Comparison of ENCODE assay signal across 7 cellular contexts in the genomic region with DNA sequence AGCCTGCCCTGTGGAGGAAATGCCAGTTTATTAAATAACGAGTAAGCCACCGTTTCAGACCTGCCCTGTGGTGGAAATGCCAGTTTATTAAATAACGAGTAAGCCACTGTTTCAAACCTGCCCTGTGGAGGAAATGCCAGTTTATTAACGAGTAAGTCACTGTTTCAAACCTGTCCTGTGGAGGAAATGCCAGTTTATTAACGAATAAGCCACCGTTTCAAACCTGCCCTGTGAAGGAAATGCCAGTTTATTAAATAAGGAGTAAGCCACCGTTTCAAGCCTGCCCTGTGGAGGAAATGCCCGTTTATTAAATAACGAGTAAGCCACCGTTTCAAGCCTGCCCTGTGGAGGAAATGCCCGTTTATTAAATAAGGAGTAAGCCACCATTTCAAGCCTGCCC. TPM values are rescaled to one million over a fixed set of nuclear protein-coding genes. Genes with fewer than 3 reads are reported as not detected.
DNase-seq lines count a peak whose midpoint lies in the region; ATAC-seq and TF ChIP-seq lines count a peak whose summit lies in the region.
"Not testable (repeated sequence)": the region's sequence is repeated elsewhere in the genome, so short reads cannot be mapped to it uniquely, and the experiment has no call there.

No MANE protein-coding gene starts in this region.

- H3K27ac ChIP-seq in BLaER1 treated with 17β-estradiol and CSF1 and Interleukin-3, amounts not matched to agents 10 nM and 100 nM, result peak overlapping the region in 8 of 11 experiments; percentile 5 to 69 (median 56); a peak in 15 of 22 replicates
- peak overlapping the region; percentile 62 to 74 for H3K27ac ChIP-seq in SK-N-SH (ENCODE audit: low read depth in 2 of 2, low read length in 1 of 2)
- H3K27ac ChIP-seq in mammary epithelial cell (ENCODE audit: insufficient read depth, low read depth, low read length), result peak overlapping the region; percentile 35
- H3K27ac ChIP-seq in esophagus (ENCODE audit: low read depth in 2 of 2, low read length in 1 of 2), result peak overlapping the region; percentile 51 to 74
- H3K27ac ChIP-seq in skin epidermis, result peak overlapping the region in 17 of 21 experiments; percentile 23 to 77 (median 51)

- peaks cover 66 to 98% (median 88%) of the 10 kb centered on the region in 11 experiments for H3K36me3 ChIP-seq in BLaER1 treated with 17β-estradiol and CSF1 and Interleukin-3, amounts not matched to agents 10 nM and 100 nM
- peaks cover 29 to 51% of the 10 kb centered on the region in 2 experiments for H3K36me3 ChIP-seq in SK-N-SH (replicated peaks in 1 of 2; ENCODE audit: control insufficient read depth in 1 of 2, insufficient read depth in 2 of 2, low read length in 1 of 2)
- H3K36me3 ChIP-seq in mammary epithelial cell (ENCODE audit: insufficient read depth, low read length), result peaks cover 16% of the 10 kb centered on the region
- not testable (repeated sequence) for H3K36me3 ChIP-seq in esophagus (ENCODE audit: control insufficient read depth in 2 of 2, insufficient read depth in 2 of 2, low read length in 1 of 2)

- not testable (repeated sequence) for TF ChIP-seq EP300 in SK-N-SH (IDR thresholded peaks at IDR 0.05; ENCODE audit: borderline replicate concordance in 1 of 2, low read depth in 1 of 2, low read length in 1 of 2)

- in situ Hi-C loops in mammary epithelial cell (cut with MboI; ENCODE audit: low sequenced_read_pairs in 2 of 2), result not testable (repeated sequence)

- H3K27ac Mint-ChIP-seq in activated CD8-positive, alpha-beta T cell treated with anti-CD3 and anti-CD28 coated beads for 36 hours, result peak overlapping the region; percentile 38

- TF ChIP-seq RAD21 in SK-N-SH (IDR thresholded peaks at IDR 0.05; ENCODE audit: low read length), result not testable (repeated sequence)

- H3K27me3 Mint-ChIP-seq in activated CD8-positive, alpha-beta T cell treated with anti-CD3 and anti-CD28 coated beads for 36 hours, result not testable (repeated sequence)

- POLR2A ChIA-PET in SK-N-SH (lab: Yijun Ruan, JAX); activated CD8-positive, alpha-beta T cell treated with anti-CD3 and anti-CD28 coated beads for 36 hours (lab: Charles Lee): not testable (repeated sequence)

- not testable (repeated sequence) for H3K9me2 ChIP-seq in SK-N-SH

- intact Hi-C loops in activated CD8-positive, alpha-beta T cell treated with anti-CD3 and anti-CD28 coated beads for 36 hours (cut with micrococcal nuclease); mammary epithelial cell (cut with micrococcal nuclease): not testable (repeated sequence)

- dilution Hi-C loops in mammary epithelial cell (cut with HindIII; ENCODE audit: low sequenced_read_pairs), result not testable (repeated sequence)

- H3K27me3 ChIP-seq in BLaER1 treated with 17β-estradiol and CSF1 and Interleukin-3, amounts not matched to agents 10 nM and 100 nM; SK-N-SH (ENCODE audit: insufficient read depth); mammary epithelial cell (ENCODE audit: insufficient read depth, low read length); esophagus (ENCODE audit: control insufficient read depth in 1 of 2, insufficient read depth in 2 of 2, low read length in 2 of 2): not testable (repeated sequence)

- CTCF ChIA-PET in SK-N-SH (lab: Yijun Ruan, JAX); activated CD8-positive, alpha-beta T cell treated with anti-CD3 and anti-CD28 coated beads for 36 hours (lab: Charles Lee); mammary epithelial cell (lab: Charles Lee; ENCODE audit: low non-redundant PET): not testable (repeated sequence)

- WGBS in SK-N-SH (ENCODE audit: low lambda C conversion rate), result 54% methylated on average over 11 of the region's 11 CpGs
- 57% methylated on average over 11 of the region's 11 CpGs for WGBS in mammary epithelial cell (ENCODE audit: low coverage, missing lambda C conversion rate)
- WGBS in esophagus, 2 donors, result 44 to 45% methylated on average over 11 of the region's 11 CpGs

- TF ChIP-seq CTCF in SK-N-SH (IDR thresholded peaks at IDR 0.05); activated CD8-positive, alpha-beta T cell treated with anti-CD3 and anti-CD28 coated beads for 36 hours (IDR thresholded peaks at IDR 0.05); mammary epithelial cell (conservative IDR thresholded peaks at IDR 0.05 in 1 of 2, IDR thresholded peaks at IDR 0.05 in 1 of 2; ENCODE audit: extremely low read depth in 1 of 2, insufficient read depth in 1 of 2, low read depth in 1 of 2, low read length in 2 of 2): not testable (repeated sequence)

- DNase-seq in HT-29 (ENCODE audit: low spot score), result peak; percentile 76
- not testable (repeated sequence) for DNase-seq in SK-N-SH; activated CD8-positive, alpha-beta T cell treated with anti-CD3 and anti-CD28 coated beads for 36 hours; mammary epithelial cell

- peaks cover 54% of the 10 kb centered on the region for H3K36me3 Mint-ChIP-seq in activated CD8-positive, alpha-beta T cell treated with anti-CD3 and anti-CD28 coated beads for 36 hours (ENCODE audit: low read depth)

- not testable (repeated sequence) for H4K20me1 ChIP-seq in BLaER1 treated with 17β-estradiol and CSF1 and Interleukin-3, amounts not matched to agents 10 nM and 100 nM; SK-N-SH (ENCODE audit: insufficient read depth); mammary epithelial cell (ENCODE audit: insufficient read depth, low read length)

- ATAC-seq in activated CD8-positive, alpha-beta T cell treated with anti-CD3 and anti-CD28 coated beads for 36 hours, result not testable (repeated sequence)

- peak overlapping the region in 7 of 11 experiments; percentile 12 to 56 (median 19); a peak in 12 of 22 replicates for H3K9ac ChIP-seq in BLaER1 treated with 17β-estradiol and CSF1 and Interleukin-3, amounts not matched to agents 10 nM and 100 nM
- H3K9ac ChIP-seq in SK-N-SH (peak overlapping the region; percentile 6; the same call in 1 of the 2 replicates), mammary epithelial cell (ENCODE audit: insufficient read depth, low read length) (peak overlapping the region; percentile 17)

- not testable (repeated sequence) for H2AFZ ChIP-seq in SK-N-SH (ENCODE audit: low read depth); mammary epithelial cell (ENCODE audit: low read depth, low read length)

- H3K4me3 ChIP-seq in BLaER1 treated with 17β-estradiol and CSF1 and Interleukin-3, amounts not matched to agents 10 nM and 100 nM; SK-N-SH (ENCODE audit: low read depth in 2 of 2, low read length in 1 of 2); mammary epithelial cell (replicated peaks in 1 of 3; ENCODE audit: insufficient read depth in 1 of 3, low read depth in 2 of 3, low read length in 3 of 3); esophagus (ENCODE audit: low read depth in 1 of 2, low read length in 2 of 2); skin epidermis: not testable (repeated sequence)

- peaks cover 5 to 26% (median 18%) of the 10 kb centered on the region in 10 experiments; a peak in 19 of 20 replicates for H3K4me1 ChIP-seq in BLaER1 treated with 17β-estradiol and CSF1 and Interleukin-3, amounts not matched to agents 10 nM and 100 nM
- H3K4me1 ChIP-seq in SK-N-SH (ENCODE audit: control insufficient read depth in 1 of 2, insufficient read depth in 2 of 2, low read depth in 1 of 2, low read length in 1 of 2); esophagus (ENCODE audit: control insufficient read depth in 2 of 2, insufficient read depth in 2 of 2, low read length in 1 of 2): not testable (repeated sequence)
- peaks cover 12% of the 10 kb centered on the region for H3K4me1 ChIP-seq in mammary epithelial cell (ENCODE audit: insufficient read depth, low read length)

- peaks cover 14% of the 10 kb centered on the region for H3F3A ChIP-seq in SK-N-SH (replicated peaks; ENCODE audit: insufficient read depth)

- BruUV-seq in mammary epithelial cell (replicated peaks; lab: Mats Ljungman, UMichigan), result TSS peak; percentile 52

- H3K79me2 ChIP-seq in SK-N-SH (ENCODE audit: insufficient read depth); mammary epithelial cell (ENCODE audit: insufficient read depth, low read length): not testable (repeated sequence)

- H3K4me2 ChIP-seq in BLaER1 treated with 17β-estradiol and CSF1 and Interleukin-3, amounts not matched to agents 10 nM and 100 nM, result peak overlapping the region in 10 of 11 experiments; percentile 2 to 71 (median 50); a peak in 18 of 22 replicates
- H3K4me2 ChIP-seq in SK-N-SH, result peak overlapping the region; percentile 60
- not testable (repeated sequence) for H3K4me2 ChIP-seq in mammary epithelial cell (ENCODE audit: insufficient read depth, low read depth, low read length)

- not testable (repeated sequence) for H3K9me3 Mint-ChIP-seq in activated CD8-positive, alpha-beta T cell treated with anti-CD3 and anti-CD28 coated beads for 36 hours

- peaks cover 17 to 67% (median 51%) of the 10 kb centered on the region in 11 experiments for H3K9me3 ChIP-seq in BLaER1 treated with 17β-estradiol and CSF1 and Interleukin-3, amounts not matched to agents 10 nM and 100 nM (replicated peaks in 1 of 11)
- not testable (repeated sequence) for H3K9me3 ChIP-seq in SK-N-SH; mammary epithelial cell (replicated peaks; ENCODE audit: insufficient read depth, low read length); esophagus (ENCODE audit: control insufficient read depth in 2 of 2, insufficient read depth in 1 of 2, low read depth in 1 of 2, low read length in 1 of 2)

- not testable (repeated sequence) for H3K4me3 Mint-ChIP-seq in activated CD8-positive, alpha-beta T cell treated with anti-CD3 and anti-CD28 coated beads for 36 hours

- not testable (repeated sequence) for H3K4me1 Mint-ChIP-seq in activated CD8-positive, alpha-beta T cell treated with anti-CD3 and anti-CD28 coated beads for 36 hours (ENCODE audit: low read depth)

RNA-seq across cellular contexts. Expression of a gene that starts 19.5 kb away (rescaled TPM):
- 506 and 531 TPM in 2 replicates for total RNA-seq in HT-29 (2014; rRNA removed; shearing (Covaris generic))
- polyA plus RNA-seq in SK-N-SH (2012; rRNA removed) (323 and 347 TPM in 2 replicates), mammary epithelial cell (252 TPM), esophagus (100 to 1,000 TPM; 152 to 159 TPM)
- 349 and 362 TPM in 2 replicates for polyA plus RNA-seq in SK-N-SH (2012; cell fraction: cytosol; rRNA removed)
- 226 and 288 TPM in 2 replicates for polyA plus RNA-seq in SK-N-SH (2012; cell fraction: nucleus; rRNA removed)
- total RNA-seq in activated CD8-positive, alpha-beta T cell treated with anti-CD3 and anti-CD28 coated beads for 36 hours, result 10 to 100 TPM; 87.1 to 92.4 TPM
- 100 to 1,000 TPM in 1 of 2 donors, 10 to 100 TPM in 1; 77.7 to 167 TPM for total RNA-seq in mammary epithelial cell
- 101 TPM for polyA minus RNA-seq in mammary epithelial cell

RNA-seq across cellular contexts. Expression of a gene that starts 33.9 kb away (rescaled TPM):
- 273 and 277 TPM in 2 replicates for total RNA-seq in HT-29 (2014; rRNA removed; shearing (Covaris generic))
- 95.7 and 106 TPM in 2 replicates for polyA plus RNA-seq in SK-N-SH (2012; rRNA removed)
- 70.6 and 86.5 TPM in 2 replicates for polyA plus RNA-seq in SK-N-SH (2012; cell fraction: cytosol; rRNA removed)
- 76.6 and 77.1 TPM in 2 replicates for polyA plus RNA-seq in SK-N-SH (2012; cell fraction: nucleus; rRNA removed)
- 100 to 1,000 TPM; 141 to 149 TPM for total RNA-seq in activated CD8-positive, alpha-beta T cell treated with anti-CD3 and anti-CD28 coated beads for 36 hours
- 100 to 1,000 TPM in 1 of 2 donors, 10 to 100 TPM in 1; 73.8 to 197 TPM for total RNA-seq in mammary epithelial cell
- 128 TPM for polyA plus RNA-seq in mammary epithelial cell
- 231 TPM for polyA minus RNA-seq in mammary epithelial cell
- 10 to 100 TPM; 43.7 to 63.1 TPM for polyA plus RNA-seq in esophagus

RNA-seq across cellular contexts. Expression of a gene that starts 34.0 kb away (rescaled TPM):
- total RNA-seq in HT-29 (2014; rRNA removed; shearing (Covaris generic)), result 3.7 and 5.9 TPM in 2 replicates
- polyA plus RNA-seq in SK-N-SH (2012; rRNA removed) (3.7 and 3.9 TPM in 2 replicates), mammary epithelial cell (3.1 TPM), esophagus (1 to 10 TPM; 1.4 to 1.7 TPM)
- polyA plus RNA-seq in SK-N-SH (2012; cell fraction: cytosol; rRNA removed), result 3.7 and 3.9 TPM in 2 replicates
- polyA plus RNA-seq in SK-N-SH (2012; cell fraction: nucleus; rRNA removed), result 3.1 TPM in 2 replicates
- total RNA-seq in activated CD8-positive, alpha-beta T cell treated with anti-CD3 and anti-CD28 coated beads for 36 hours, result 1 to 10 TPM; 4.2 to 4.3 TPM
- 1 to 10 TPM; 4.5 to 7.4 TPM for total RNA-seq in mammary epithelial cell
- 1.8 TPM for polyA minus RNA-seq in mammary epithelial cell
